Comparison of ENCODE assay signal across 1 cellular context in genomic region chr11:48029686-48030279, GRCh38.
TF ChIP-seq lines count a peak whose summit lies in the region.

No MANE protein-coding gene starts in this region.

TF ChIP-seq in WTC11, 78 proteins besides CTCF, POLR2A, EP300 and RAD21 (continued from another document):
- no peak for TF ChIP-seq STAT6 (CRISPR knock-in tag; conservative IDR thresholded peaks at IDR 0.05; ENCODE audit: low read depth)
- TF ChIP-seq IRF2 (CRISPR knock-in tag; IDR thresholded peaks at IDR 0.05; ENCODE audit: borderline replicate concordance, low read depth), result no peak
